In genomic region chr4:70700712-70701111, GRCh38 we compare ENCODE assay signal across 2 cellular contexts.
TF ChIP-seq lines count a peak whose summit lies in the region.

No MANE protein-coding gene starts in this region.

TF ChIP-seq in IMR-90, 13 proteins besides CTCF, POLR2A, EP300 and RAD21:
- TF ChIP-seq SMC3 (IDR thresholded peaks at IDR 0.05; ENCODE audit: low read depth, low read length), result no peak
- TF ChIP-seq MAZ (IDR thresholded peaks at IDR 0.05; ENCODE audit: borderline replicate concordance, low read depth, low read length), result no peak
- no peak for TF ChIP-seq BHLHE40 (IDR thresholded peaks at IDR 0.05; ENCODE audit: low read depth, low read length)
- TF ChIP-seq MAFK (IDR thresholded peaks at IDR 0.05; ENCODE audit: low read depth, low read length), result no peak
- TF ChIP-seq NFE2L2 (IDR thresholded peaks at IDR 0.05; ENCODE audit: low read depth, low read length), result no peak
- TF ChIP-seq CEBPB (IDR thresholded peaks at IDR 0.05; ENCODE audit: low read depth, low read length), result no peak
- TF ChIP-seq ELK1 (IDR thresholded peaks at IDR 0.05; ENCODE audit: borderline replicate concordance, low read depth, low read length), result no peak
- TF ChIP-seq MXI1 (IDR thresholded peaks at IDR 0.05; ENCODE audit: borderline replicate concordance, low read depth, low read length), result no peak

TF ChIP-seq in K562, 482 proteins besides CTCF, POLR2A, EP300 and RAD21:
- TF ChIP-seq L3MBTL2 (IDR thresholded peaks at IDR 0.05) (no peak), NFIC (IDR thresholded peaks at IDR 0.05) (peak; percentile 78)
